In genomic region chr6:42417641-42418112, GRCh38 we compare ENCODE assay signal across 10 cellular contexts. TPM values are rescaled to one million over a fixed set of nuclear protein-coding genes. Genes with fewer than 3 reads are reported as not detected.
A peak's percentile ranks its signal among the peaks of the same experiment; 100 is the strongest.
DNase-seq lines count a peak whose midpoint lies in the region; ATAC-seq and TF ChIP-seq lines count a peak whose summit lies in the region.
"Had no signal": no experiment of that assay in that cellular context is flagged by ENCODE, and none has a peak within 500 bp of the region (broad histone marks: within the 10 kb centered on the region; RNA-seq: fewer than 3 reads in every experiment).

No MANE protein-coding gene starts in this region.

- H3K27ac Mint-ChIP-seq in CD4-positive, CD25-positive, alpha-beta regulatory T cell = peak overlapping the region; percentile 38 to 89 (median 57)

- peaks cover 29 to 77% (median 60%) of the 10 kb centered on the region in 4 donors for H3K4me1 Mint-ChIP-seq in CD4-positive, CD25-positive, alpha-beta regulatory T cell

- CTCF ChIA-PET in RWPE1 (lab: Yijun Ruan, JAX) = no interaction called here

- H3K27ac ChIP-seq in CD4-positive, CD25-positive, alpha-beta regulatory T cell (ENCODE audit: insufficient read depth, low read length, poor library complexity, severe bottlenecking) = no peak overlapping the region
- peak overlapping the region; percentile 46 for H3K27ac ChIP-seq in RWPE1
- no peak overlapping the region for H3K27ac ChIP-seq in brain microvascular endothelial cell
- H3K27ac ChIP-seq: C4-2B, SK-N-MC had no signal

- peaks cover 24% of the 10 kb centered on the region for H3K4me1 ChIP-seq in CD4-positive, CD25-positive, alpha-beta regulatory T cell (ENCODE audit: control insufficient read depth, insufficient read depth, low read length, poor library complexity, severe bottlenecking)

- H3K4me3 ChIP-seq in CD4-positive, CD25-positive, alpha-beta regulatory T cell (ENCODE audit: low read depth, low read length) = peak overlapping the region; percentile 30
- H3K4me3 ChIP-seq in foreskin fibroblast (ENCODE audit: low read depth in 1 of 2, low read length in 2 of 2) = no peak overlapping the region
- no peak overlapping the region for H3K4me3 ChIP-seq in brain microvascular endothelial cell (ENCODE audit: low read depth, low read length)
- H3K4me3 ChIP-seq: SK-N-MC had no signal

- POLR2A ChIA-PET in RWPE1 (lab: Yijun Ruan, JAX; ENCODE audit: low non-redundant PET) = no interaction called here

- H3K27me3 Mint-ChIP-seq in CD4-positive, CD25-positive, alpha-beta regulatory T cell = no peaks in the 10 kb centered on the region

- peak in 2 of 3 donors; percentile 28 to 92 for DNase-seq in CD4-positive, CD25-positive, alpha-beta regulatory T cell
- DNase-seq in RWPE1 (ENCODE audit: low spot score) = no peak
- peak; percentile 57 to 65 for DNase-seq in activated T-cell treated with anti-CD3 and anti-CD28 coated beads, Interleukin-2, amount 50 U/mL, for 48 hours
- peak; percentile 78 for DNase-seq in myocyte (ENCODE audit: low read depth)
- DNase-seq in NCI-H82 treated with DMSO at 0.1 percent for 48 hours (lab: John Stamatoyannopoulos, UW; ENCODE audit: unreplicated experiment) = no peak
- DNase-seq in DMS53 treated with DMSO at 0.1 percent for 48 hours (lab: John Stamatoyannopoulos, UW; ENCODE audit: unreplicated experiment) = no peak
- no peak for DNase-seq in foreskin fibroblast
- no peak for DNase-seq in brain microvascular endothelial cell

- H3K36me3 ChIP-seq in CD4-positive, CD25-positive, alpha-beta regulatory T cell (ENCODE audit: control insufficient read depth, insufficient read depth, low read length) = no peaks in the 10 kb centered on the region
- H3K36me3 ChIP-seq in brain microvascular endothelial cell (replicated peaks) = no peaks in the 10 kb centered on the region

- TF ChIP-seq CTCF in RWPE1 (conservative IDR thresholded peaks at IDR 0.05; ENCODE audit: low read depth) (no peak), foreskin fibroblast (IDR thresholded peaks at IDR 0.05; ENCODE audit: low read depth, low read length) (no peak), brain microvascular endothelial cell (IDR thresholded peaks at IDR 0.05; ENCODE audit: low read depth, low read length, missing control alignments) (no peak)

- no peaks in the 10 kb centered on the region for H3K9me3 Mint-ChIP-seq in CD4-positive, CD25-positive, alpha-beta regulatory T cell

- peak; percentile 92 to 93 for ATAC-seq in CD4-positive, CD25-positive, alpha-beta regulatory T cell (ENCODE audit: low read depth in 2 of 2)

- in situ Hi-C loops in brain microvascular endothelial cell (cut with HindIII; ENCODE audit: low pct_ligation_motif_present, low sequenced_read_pairs) = no loop called here

- no peaks in the 10 kb centered on the region for H3K27me3 ChIP-seq in CD4-positive, CD25-positive, alpha-beta regulatory T cell (ENCODE audit: control insufficient read depth, insufficient read depth, low read length)
- no peaks in the 10 kb centered on the region for H3K27me3 ChIP-seq in brain microvascular endothelial cell (replicated peaks)

- H3K9me3 ChIP-seq in CD4-positive, CD25-positive, alpha-beta regulatory T cell (ENCODE audit: control insufficient read depth in 2 of 2, low read length in 2 of 2) = no peaks in the 10 kb centered on the region

- H3K36me3 Mint-ChIP-seq in CD4-positive, CD25-positive, alpha-beta regulatory T cell = peaks cover 13% of the 10 kb centered on the region

- H3K4me3 Mint-ChIP-seq in CD4-positive, CD25-positive, alpha-beta regulatory T cell = peak overlapping the region in 3 of 4 donors; percentile 62 to 80 (median 75)

RNA-seq across cellular contexts. Expression of gene TRERF1, which starts 34.0 kb away (rescaled TPM):
- total RNA-seq in CD4-positive, CD25-positive, alpha-beta regulatory T cell = 55.7 TPM
- polyA plus RNA-seq in CD4-positive, CD25-positive, alpha-beta regulatory T cell = 1 to 10 TPM; 2.3 to 4.9 (median 4.2) TPM
- total RNA-seq in myocyte = 1.6 and 1.8 TPM in 2 replicates
- 0.93 TPM for polyA plus RNA-seq in myocyte (2012)

Comparison
In these comparisons a context has a peak if more than half of its experiments do, and no peak if none do; other contexts are left out.
1. DNase-seq: peak in CD4-positive, CD25-positive, alpha-beta regulatory T cell (2 of 3), activated T-cell treated with anti-CD3 and anti-CD28 coated beads, Interleukin-2, amount 50 U/mL, for 48 hours (2 of 2) and myocyte (single experiment); none in RWPE1 (single experiment), NCI-H82 treated with DMSO at 0.1 percent for 48 hours (single experiment), DMS53 treated with DMSO at 0.1 percent for 48 hours (single experiment), foreskin fibroblast (0 of 2) and brain microvascular endothelial cell (single experiment).
2. RNA of gene TRERF1, which starts 34.0 kb away (total RNA-seq): 55.7 TPM in CD4-positive, CD25-positive, alpha-beta regulatory T cell (single experiment); 1.6 to 1.8 TPM in myocyte; every median in the first group is over 10 times any median in the second.